Comparison of ENCODE assay signal across 14 cellular contexts in genomic region chr3:133881987-133882825, GRCh38. TPM values are rescaled to one million over a fixed set of nuclear protein-coding genes. Genes with fewer than 3 reads are reported as not detected.
DNase-seq lines count a peak whose midpoint lies in the region; ATAC-seq and TF ChIP-seq lines count a peak whose summit lies in the region.
"Had no signal": no experiment of that assay in that cellular context is flagged by ENCODE, and none has a peak within 500 bp of the region (broad histone marks: within the 10 kb centered on the region; RNA-seq: fewer than 3 reads in every experiment).

No MANE protein-coding gene starts in this region.

- no peaks in the 10 kb centered on the region for H3K9me2 ChIP-seq in hepatocyte (replicated peaks; ENCODE audit: insufficient read depth)

- H3K79me2 ChIP-seq in hepatocyte = no peaks in the 10 kb centered on the region

- H3K4me3 Mint-ChIP-seq in T-cell = no peak overlapping the region
- no peak overlapping the region for H3K4me3 Mint-ChIP-seq in stimulated activated naive CD8-positive, alpha-beta T cell treated with anti-CD3 and anti-CD28 coated beads, Interleukin-15, amount 100 ng/mL, for 72 hours
- H3K4me3 Mint-ChIP-seq: dendritic cell treated with granulocyte-macrophage colony-stimulating factor and Interleukin-4, amounts not matched to agents 40 ng/mL and 50 ng/mL, for 4 days; neural progenitor cell had no signal

- peak; percentile 9 for DNase-seq in activated naive CD4-positive, alpha-beta T cell treated with Interleukin-2 at 50 U/mL for 16 hours
- DNase-seq in activated naive CD4-positive, alpha-beta T cell (lab: John Stamatoyannopoulos, UW) = no peak
- DNase-seq in T-cell (peak in 1 of 34 experiments; percentile 20), hepatocyte (ENCODE audit: low spot score) (peak; percentile 51), DMS153 (lab: John Stamatoyannopoulos, UW) (no peak), ovary (no peak)
- no peak for DNase-seq in stimulated activated naive CD8-positive, alpha-beta T cell treated with anti-CD3 and anti-CD28 coated beads, Interleukin-15, amount 100 ng/mL, for 72 hours
- DNase-seq: mammary epithelial cell, MG63 had no signal

- ATAC-seq in T-cell (replicated peaks in 1 of 4) (peak; percentile 30 to 63 (median 38)), HG02798 (IDR thresholded peaks at IDR 0.05; ENCODE audit: poor library complexity, unreplicated experiment) (no peak)
- ATAC-seq in stimulated activated naive CD8-positive, alpha-beta T cell treated with anti-CD3 and anti-CD28 coated beads, Interleukin-15, amount 100 ng/mL, for 72 hours = peak; percentile 80
- ATAC-seq: Right ventricle myocardium inferior had no signal

- H4K20me1 ChIP-seq in hepatocyte (ENCODE audit: insufficient read depth, poor library complexity, severe bottlenecking) = no peaks in the 10 kb centered on the region

- CTCF ChIA-PET in T-cell (lab: Charles Lee) = no interaction called here

- no peak overlapping the region for H3K4me3 ChIP-seq in hepatocyte
- H3K4me3 ChIP-seq in ovary = no peak overlapping the region
- H3K4me3 ChIP-seq: MG63, neural progenitor cell, suprapubic skin had no signal

- H3K9me3 Mint-ChIP-seq in T-cell = peaks cover 10 to 17% (median 12%) of the 10 kb centered on the region in 3 donors
- H3K9me3 Mint-ChIP-seq in stimulated activated naive CD8-positive, alpha-beta T cell treated with anti-CD3 and anti-CD28 coated beads, Interleukin-15, amount 100 ng/mL, for 72 hours = peaks cover 18 to 26% of the 10 kb centered on the region in 2 donors

- H3K9me3 ChIP-seq in hepatocyte (ENCODE audit: low read depth) = no peaks in the 10 kb centered on the region
- no peaks in the 10 kb centered on the region for H3K9me3 ChIP-seq in ovary
- H3K9me3 ChIP-seq: suprapubic skin had no signal

- TF ChIP-seq CTCF in hepatocyte (IDR thresholded peaks at IDR 0.05; ENCODE audit: poor library complexity) (no peak), ovary (IDR thresholded peaks at IDR 0.05) (no peak)

- peak overlapping the region in 1 of 2 donors; percentile 56 for H3K27ac Mint-ChIP-seq in T-cell
- H3K27ac Mint-ChIP-seq in stimulated activated naive CD8-positive, alpha-beta T cell treated with anti-CD3 and anti-CD28 coated beads, Interleukin-15, amount 100 ng/mL, for 72 hours = no peak overlapping the region
- H3K27ac Mint-ChIP-seq: dendritic cell treated with granulocyte-macrophage colony-stimulating factor and Interleukin-4, amounts not matched to agents 40 ng/mL and 50 ng/mL, for 4 days; neural progenitor cell had no signal

- no peak for TF ChIP-seq POLR2A in ovary (IDR thresholded peaks at IDR 0.05)

- POLR2A ChIA-PET in T-cell (lab: Charles Lee) = no interaction called here

- H3K4me1 Mint-ChIP-seq in T-cell = peaks cover 8 to 31% (median 16%) of the 10 kb centered on the region in 3 donors
- peaks cover 13% of the 10 kb centered on the region for H3K4me1 Mint-ChIP-seq in stimulated activated naive CD8-positive, alpha-beta T cell treated with anti-CD3 and anti-CD28 coated beads, Interleukin-15, amount 100 ng/mL, for 72 hours
- H3K4me1 Mint-ChIP-seq: neural progenitor cell had no signal

- H2AFZ ChIP-seq in hepatocyte = no peak overlapping the region
- H2AFZ ChIP-seq: neural progenitor cell had no signal

- H3K4me2 ChIP-seq in hepatocyte = no peak overlapping the region
- H3K4me2 ChIP-seq: neural progenitor cell had no signal

- H3K36me3 Mint-ChIP-seq in T-cell = no peaks in the 10 kb centered on the region

- H3K27me3 Mint-ChIP-seq in T-cell = peaks cover 4 to 9% of the 10 kb centered on the region in 2 donors
- H3K27me3 Mint-ChIP-seq in stimulated activated naive CD8-positive, alpha-beta T cell treated with anti-CD3 and anti-CD28 coated beads, Interleukin-15, amount 100 ng/mL, for 72 hours = peaks cover 20% of the 10 kb centered on the region
- H3K27me3 Mint-ChIP-seq: dendritic cell treated with granulocyte-macrophage colony-stimulating factor and Interleukin-4, amounts not matched to agents 40 ng/mL and 50 ng/mL, for 4 days had no signal

- no peaks in the 10 kb centered on the region for H3K4me1 ChIP-seq in hepatocyte (ENCODE audit: insufficient read depth)
- peaks cover 3% of the 10 kb centered on the region for H3K4me1 ChIP-seq in ovary (ENCODE audit: insufficient read depth)

- WGBS in hepatocyte (ENCODE audit: low lambda C conversion rate, missing lambda C conversion rate) = 69% methylated on average over 5 of the region's 5 CpGs
- WGBS in ovary, 3 donors = 78 to 98% (median 82%) methylated on average over 5 of the region's 5 CpGs

- H3K36me3 ChIP-seq in hepatocyte (replicated peaks; ENCODE audit: insufficient read depth, low read depth) = no peaks in the 10 kb centered on the region
- H3K36me3 ChIP-seq in ovary = no peaks in the 10 kb centered on the region
- H3K36me3 ChIP-seq: MG63, neural progenitor cell, suprapubic skin had no signal

- H3K27ac ChIP-seq in hepatocyte (peak overlapping the region; percentile 0), ovary (no peak overlapping the region)
- H3K27ac ChIP-seq: neural progenitor cell, suprapubic skin had no signal

- TF ChIP-seq EP300 in ovary (IDR thresholded peaks at IDR 0.05) = no peak

- H3K27me3 ChIP-seq in hepatocyte = no peaks in the 10 kb centered on the region
- H3K27me3 ChIP-seq in ovary = no peaks in the 10 kb centered on the region
- H3K27me3 ChIP-seq: MG63, neural progenitor cell, suprapubic skin had no signal

- intact Hi-C loops in ovary (cut with DNase I) = no loop called here

RNA-seq across cellular contexts. Expression of gene RAB6B, which starts 13.5 kb away (rescaled TPM):
- 1 to 10 TPM in 2 of 5 donors, under 1 TPM in 3; 0.23 to 2.4 (median 0.76) TPM for total RNA-seq in T-cell
- 2.2 and 9.1 TPM in 2 replicates for total RNA-seq in hepatocyte
- 1.8 and 2.6 TPM in 2 replicates for polyA plus RNA-seq in hepatocyte
- total RNA-seq in ovary = 1 to 10 TPM in 5 of 7 donors, under 1 TPM in 2; 0.50 to 6.0 (median 3.9) TPM
- 1 to 10 TPM; 1.7 to 9.1 TPM for polyA plus RNA-seq in ovary

Comparison
In these comparisons a context has a peak if more than half of its experiments do, and no peak if none do; other contexts are left out.
1. DNase-seq: peak in activated naive CD4-positive, alpha-beta T cell treated with Interleukin-2 at 50 U/mL for 16 hours (single experiment) and hepatocyte (single experiment); none in activated naive CD4-positive, alpha-beta T cell (0 of 4), stimulated activated naive CD8-positive, alpha-beta T cell treated with anti-CD3 and anti-CD28 coated beads, Interleukin-15, amount 100 ng/mL, for 72 hours (0 of 2), DMS153 (single experiment) and ovary (0 of 5).